ENCODE assay signal across 6 cellular contexts in genomic region chr3:31434819-31435218, GRCh38.
"Had no signal": no experiment of that assay in that cellular context is flagged by ENCODE, and none has a peak within 500 bp of the region (broad histone marks: within the 10 kb centered on the region; RNA-seq: fewer than 3 reads in every experiment).

No MANE protein-coding gene starts in this region.

- H3K4me2 ChIP-seq: KMS-11 had no signal

- H3K9ac ChIP-seq: KMS-11 had no signal

- FAIRE-seq: HTR-8/SVneo had no signal

- DNase-seq: IMR-90, KBM-7, KG1 had no signal

- H3K27ac ChIP-seq: HL-60, KMS-11 had no signal
